Comparison of ENCODE assay signal across 16 cellular contexts in the genomic region with DNA sequence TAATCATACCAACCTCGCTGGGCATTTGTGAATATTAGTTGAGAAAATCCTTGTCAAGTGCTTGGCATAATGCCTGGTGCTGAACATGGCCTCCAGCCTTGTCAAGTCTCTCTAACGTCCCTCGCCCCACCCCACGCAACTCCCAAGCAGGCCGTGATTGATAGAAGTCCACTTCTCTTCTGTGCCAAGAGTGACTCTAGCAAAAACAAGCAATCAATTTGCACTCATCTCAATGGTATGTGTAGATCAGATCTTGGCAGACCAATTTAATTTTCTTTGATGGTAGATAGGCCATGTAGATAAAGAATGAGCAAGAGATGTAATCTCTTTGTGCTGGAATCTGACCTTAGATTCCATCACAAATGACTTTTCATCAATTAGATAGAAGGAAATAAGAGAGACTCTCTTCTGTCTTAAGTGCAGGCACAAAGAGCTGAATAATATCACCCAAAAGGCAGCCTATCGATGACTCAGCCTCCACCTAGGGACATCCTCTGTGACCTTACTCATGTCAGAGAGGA. TPM values are rescaled to one million over a fixed set of nuclear protein-coding genes. Genes with fewer than 3 reads are reported as not detected.
DNase-seq lines count a peak whose midpoint lies in the region; ATAC-seq and TF ChIP-seq lines count a peak whose summit lies in the region.
"Had no signal": no experiment of that assay in that cellular context is flagged by ENCODE, and none has a peak within 500 bp of the region (broad histone marks: within the 10 kb centered on the region; RNA-seq: fewer than 3 reads in every experiment).

No MANE protein-coding gene starts in this region.

- no peak for TF ChIP-seq CTCF in HCT116 (IDR thresholded peaks at IDR 0.05 in 2 of 3, conservative IDR thresholded peaks at IDR 0.05 in 1 of 3; ENCODE audit: borderline replicate concordance in 1 of 3, insufficient read depth in 1 of 3, low read depth in 2 of 3, low read length in 2 of 3)
- TF ChIP-seq CTCF in foreskin keratinocyte (conservative IDR thresholded peaks at IDR 0.05): no peak
- no peak for TF ChIP-seq CTCF in uterus (IDR thresholded peaks at IDR 0.05)

- H3K36me3 ChIP-seq in HCT116 (ENCODE audit: control insufficient read depth in 1 of 2, insufficient read depth in 2 of 2, low read length in 2 of 2) (no peaks in the 10 kb centered on the region), adipocyte (ENCODE audit: control insufficient read depth, insufficient read depth, low read length, severe bottlenecking) (no peaks in the 10 kb centered on the region), uterus (no peaks in the 10 kb centered on the region)
- H3K36me3 ChIP-seq: ovary had no signal

- intact Hi-C loops in HCT116 (cut with micrococcal nuclease): loop anchor here (5.0 to 10.0 kb wide), 2 partner anchors 124 to 564 kb away; no protein-coding TSS in a partner anchor
- intact Hi-C loops in uterus (cut with DNase I; ENCODE audit: low total_unique reads): no loop called here

- peak overlapping the region; percentile 43 for H3K4me2 ChIP-seq in HCT116 (ENCODE audit: low read length)

- H3K9me3 ChIP-seq in HCT116 (ENCODE audit: control insufficient read depth in 1 of 2, insufficient read depth in 1 of 2, low read depth in 1 of 2, low read length in 2 of 2) (no peaks in the 10 kb centered on the region), adipocyte (ENCODE audit: control insufficient read depth, low read length) (no peaks in the 10 kb centered on the region), uterus (no peaks in the 10 kb centered on the region)
- H3K9me3 ChIP-seq: BLaER1 treated with 17β-estradiol and CSF1 and Interleukin-3, amounts not matched to agents 10 nM and 100 nM; ovary had no signal

- peaks cover 57 to 84% of the 10 kb centered on the region in 2 experiments for H3K4me1 ChIP-seq in HCT116 (ENCODE audit: control insufficient read depth in 1 of 2, insufficient read depth in 2 of 2, low read length in 2 of 2)
- peaks cover 50% of the 10 kb centered on the region for H3K4me1 ChIP-seq in adipocyte (ENCODE audit: control insufficient read depth, insufficient read depth, low read length)
- H3K4me1 ChIP-seq in foreskin keratinocyte: peaks cover 19% of the 10 kb centered on the region
- H3K4me1 ChIP-seq in uterus: peaks cover 16 to 33% of the 10 kb centered on the region in 2 donors

- POLR2A ChIA-PET in HCT116 (lab: Charles Lee): no interaction called here

- no peak overlapping the region for H3K9ac ChIP-seq in HCT116 (ENCODE audit: low read length)
- H3K9ac ChIP-seq in adipocyte (ENCODE audit: low read length): no peak overlapping the region
- H3K9ac ChIP-seq: BLaER1 treated with 17β-estradiol and CSF1 and Interleukin-3, amounts not matched to agents 10 nM and 100 nM had no signal

- no peaks in the 10 kb centered on the region for H4K20me1 ChIP-seq in HCT116 (ENCODE audit: insufficient read depth)
- H4K20me1 ChIP-seq: BLaER1 treated with 17β-estradiol and CSF1 and Interleukin-3, amounts not matched to agents 10 nM and 100 nM had no signal

- ATAC-seq in HCT116: peak; percentile 69
- no peak for ATAC-seq in foreskin keratinocyte
- no peak for ATAC-seq in GM21717 (IDR thresholded peaks at IDR 0.05; ENCODE audit: unreplicated experiment)
- ATAC-seq: activated naive CD8-positive, alpha-beta T cell treated with anti-CD3 and anti-CD28 coated beads, Interleukin-2, amount 50 U/mL, for 24 hours had no signal

- H3K9me2 ChIP-seq in HCT116 (ENCODE audit: insufficient read depth): no peaks in the 10 kb centered on the region

- BruUV-seq in HCT116 (replicated peaks; lab: Mats Ljungman, UMichigan): no TSS peak

- no peaks in the 10 kb centered on the region for H3K79me2 ChIP-seq in HCT116 (ENCODE audit: insufficient read depth, low read length)

- H3K27ac ChIP-seq in HCT116 (ENCODE audit: low read depth, low read length) (peak overlapping the region; percentile 49; the same call in 1 of the 2 replicates), foreskin keratinocyte (no peak overlapping the region), uterus (peak overlapping the region; percentile 86 to 94)
- H3K27ac ChIP-seq: BLaER1 treated with 17β-estradiol and CSF1 and Interleukin-3, amounts not matched to agents 10 nM and 100 nM; ovary had no signal

- RAD21 ChIA-PET in HCT116 (lab: Charles Lee; ENCODE audit: low non-redundant PET in 1 of 2, low total read pairs in 2 of 2, uncharacterized antibody in 2 of 2, unreplicated experiment in 2 of 2): no interaction called here

- peak overlapping the region; percentile 53 for H2AFZ ChIP-seq in HCT116 (ENCODE audit: low read depth, low read length, poor library complexity, severe bottlenecking)

- peak; percentile 74 for DNase-seq in HCT116 (ENCODE audit: low read depth, low spot score)
- DNase-seq in adipocyte (ENCODE audit: low read depth): no peak
- peak; percentile 17 to 64 for DNase-seq in foreskin keratinocyte
- DNase-seq in uterus: no peak
- DNase-seq in germinal center (ENCODE audit: low spot score): no peak
- DNase-seq in cortex of kidney (lab: John Stamatoyannopoulos, UW): no peak
- DNase-seq: activated B cell treated with CpG ODN at 0.5 μM for 24 hours; activated CD8-positive, alpha-beta memory T cell treated with anti-CD3 and anti-CD28 coated beads for 24 hours; activated naive CD8-positive, alpha-beta T cell treated with anti-CD3 and anti-CD28 coated beads, Interleukin-2, amount 50 U/mL, for 24 hours; endodermal cell; NCI-H345; ovary; Right ventricle myocardium superior had no signal

- H3K4me3 ChIP-seq in HCT116 (replicated peaks in 1 of 2; ENCODE audit: low read depth in 1 of 2, low read length in 2 of 2): no peak overlapping the region
- H3K4me3 ChIP-seq in adipocyte (ENCODE audit: low read length): peak overlapping the region; percentile 0
- no peak overlapping the region for H3K4me3 ChIP-seq in uterus
- H3K4me3 ChIP-seq: BLaER1 treated with 17β-estradiol and CSF1 and Interleukin-3, amounts not matched to agents 10 nM and 100 nM; ovary; skin epidermis had no signal

- 0 out of 2 replicates have a peak, but pooled peaks have one; percentile 5 for TF ChIP-seq RAD21 in HCT116 (IDR thresholded peaks at IDR 0.05; ENCODE audit: low read depth)

- CTCF ChIA-PET in HCT116 (lab: Charles Lee): no interaction called here

- H3K27me3 ChIP-seq in HCT116 (ENCODE audit: insufficient read depth, low read length) (no peaks in the 10 kb centered on the region), adipocyte (replicated peaks; ENCODE audit: control insufficient read depth, insufficient read depth, low read length) (no peaks in the 10 kb centered on the region), foreskin keratinocyte (no peaks in the 10 kb centered on the region), uterus (no peaks in the 10 kb centered on the region)
- H3K27me3 ChIP-seq: BLaER1 treated with 17β-estradiol and CSF1 and Interleukin-3, amounts not matched to agents 10 nM and 100 nM; ovary had no signal

- TF ChIP-seq POLR2A in HCT116 (IDR thresholded peaks at IDR 0.05; ENCODE audit: borderline replicate concordance, extremely low read depth, insufficient read depth, insufficient read length) (no peak), uterus (IDR thresholded peaks at IDR 0.05) (no peak)

TF ChIP-seq in HCT116, 20 proteins besides CTCF, POLR2A, EP300 and RAD21:
- TF ChIP-seq FOSL1 (IDR thresholded peaks at IDR 0.05; ENCODE audit: low read depth) (peak; percentile 62; the same call in 1 of the 2 replicates), POLR2AphosphoS5 (IDR thresholded peaks at IDR 0.05; ENCODE audit: low read depth, low read length) (no peak), CBX3 (IDR thresholded peaks at IDR 0.05; ENCODE audit: low read depth) (peak; percentile 47; the same call in 1 of the 2 replicates), SP1 (IDR thresholded peaks at IDR 0.05; ENCODE audit: low read depth) (peak; percentile 73; the same call in 1 of the 2 replicates), ZFX (IDR thresholded peaks at IDR 0.05) (no peak), JUND (IDR thresholded peaks at IDR 0.05) (peak; percentile 72), SIN3A (IDR thresholded peaks at IDR 0.05; ENCODE audit: low read depth) (peak; percentile 42; the same call in 1 of the 2 replicates), TCF7L2 (IDR thresholded peaks at IDR 0.05; ENCODE audit: borderline replicate concordance, extremely low read depth, insufficient read depth, insufficient read length) (peak; percentile 62), CEBPB (IDR thresholded peaks at IDR 0.05; ENCODE audit: low read depth) (peak; percentile 35; the same call in 1 of the 2 replicates)
- TF ChIP-seq, protein P1, sequence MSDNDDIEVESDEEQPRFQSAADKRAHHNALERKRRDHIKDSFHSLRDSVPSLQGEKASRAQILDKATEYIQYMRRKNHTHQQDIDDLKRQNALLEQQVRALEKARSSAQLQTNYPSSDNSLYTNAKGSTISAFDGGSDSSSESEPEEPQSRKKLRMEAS (IDR thresholded peaks at IDR 0.05): 0 out of 2 replicates have a peak, but pooled peaks have one; percentile 16
TF ChIP-seq in HCT116: peak in this region for 8.

RNA-seq across cellular contexts. Expression of a gene that starts 31.0 kb away (rescaled TPM):
- total RNA-seq in HCT116 (2021; ENCODE audit: unreplicated experiment) (17.3 TPM), foreskin keratinocyte (16.2 and 17.7 TPM in 2 replicates), uterus (10 to 100 TPM; 24.1 to 65.3 (median 49.9) TPM)
- 3.1 and 3.4 TPM in 2 replicates for polyA plus RNA-seq in HCT116 (2012)
- polyA plus RNA-seq in foreskin keratinocyte: 3.7 and 4.1 TPM in 2 replicates

Comparison
In these comparisons a context has a peak if more than half of its experiments do, and no peak if none do; other contexts are left out.
1. DNase-seq: peak in HCT116 (single experiment) and foreskin keratinocyte (2 of 2); none in adipocyte (single experiment), uterus (0 of 2), germinal center (single experiment) and cortex of kidney (single experiment).